In genomic region chr4:173039617-173040176, GRCh38 we compare ENCODE assay signal across 15 cellular contexts.
DNase-seq lines count a peak whose midpoint lies in the region; ATAC-seq and TF ChIP-seq lines count a peak whose summit lies in the region.
"Had no signal": no experiment of that assay in that cellular context is flagged by ENCODE, and none has a peak within 500 bp of the region (broad histone marks: within the 10 kb centered on the region; RNA-seq: fewer than 3 reads in every experiment).

No MANE protein-coding gene starts in this region.

- TF ChIP-seq CTCF in gastroesophageal sphincter (IDR thresholded peaks at IDR 0.05) = no peak
- TF ChIP-seq CTCF in stomach (IDR thresholded peaks at IDR 0.05) = no peak

- H3K36me3 ChIP-seq in gastroesophageal sphincter (no peaks in the 10 kb centered on the region), stomach (no peaks in the 10 kb centered on the region)
- H3K36me3 ChIP-seq: neutrophil had no signal

- intact Hi-C loops in stomach (cut with DNase I; ENCODE audit: low total_unique reads) = no loop called here

- H3K27me3 ChIP-seq in gastroesophageal sphincter (no peaks in the 10 kb centered on the region), stomach (no peaks in the 10 kb centered on the region)
- H3K27me3 ChIP-seq: neutrophil had no signal

- DNase-seq in NCI-H1436 treated with DMSO at 0.1 percent for 48 hours (lab: John Stamatoyannopoulos, UW) (peak; percentile 36), NCI-H1436 (lab: John Stamatoyannopoulos, UW) (no peak), NCI-H146 (lab: John Stamatoyannopoulos, UW) (peak; percentile 52), stomach (no peak), SIG-M5 (lab: John Stamatoyannopoulos, UW) (no peak)
- DNase-seq: activated T-cell treated with anti-CD3 and anti-CD28 coated beads, Interleukin-2, amount 50 U/mL, for 72 hours; effector CD4-positive, alpha-beta T cell; foreskin keratinocyte; Karpas-422; NCI-H524 had no signal

- ATAC-seq in gastroesophageal sphincter = peak; percentile 69
- ATAC-seq in HG03196 (IDR thresholded peaks at IDR 0.05; ENCODE audit: unreplicated experiment) = no peak
- ATAC-seq in HG02588 (IDR thresholded peaks at IDR 0.05; ENCODE audit: unreplicated experiment) = no peak
- ATAC-seq: activated CD4-positive, CD25-positive, alpha-beta regulatory T cell treated with anti-CD3 and anti-CD28 coated beads, Interleukin-2, amount 50 U/mL, for 24 hours; activated T-cell treated with anti-CD3 and anti-CD28 coated beads, Interleukin-2, amount 50 U/mL, for 72 hours had no signal

- H3K4me3 ChIP-seq in gastroesophageal sphincter (no peak overlapping the region), stomach (peak overlapping the region in 3 of 4 donors; percentile 5 to 11 (median 8))

- H3K9me3 ChIP-seq in gastroesophageal sphincter (no peaks in the 10 kb centered on the region), stomach (no peaks in the 10 kb centered on the region)
- H3K9me3 ChIP-seq: neutrophil had no signal

- TF ChIP-seq EP300 in gastroesophageal sphincter (IDR thresholded peaks at IDR 0.05) (no peak), stomach (IDR thresholded peaks at IDR 0.05) (no peak)

- TF ChIP-seq POLR2A in gastroesophageal sphincter (IDR thresholded peaks at IDR 0.05) = no peak
- TF ChIP-seq POLR2A in stomach (IDR thresholded peaks at IDR 0.05) = no peak

- WGBS in gastroesophageal sphincter (ENCODE audit: low coverage in 1 of 2), 2 donors = 6 to 11% methylated on average over 2 to 3 of the region's 3 CpGs
- 4 to 18% (median 8%) methylated on average over 3 of the region's 3 CpGs for WGBS in stomach, 5 donors

- peak overlapping the region in 2 of 4 donors; percentile 12 to 30 for H3K27ac ChIP-seq in gastroesophageal sphincter
- H3K27ac ChIP-seq in stomach = peak overlapping the region; percentile 72 to 89 (median 84)
- H3K27ac ChIP-seq: foreskin keratinocyte, neutrophil had no signal

- H3K4me1 ChIP-seq in gastroesophageal sphincter (peaks cover 0 to 17% (median 5%) of the 10 kb centered on the region in 3 donors), stomach (peaks cover 15 to 46% (median 27%) of the 10 kb centered on the region in 4 donors)
- H3K4me1 ChIP-seq: foreskin keratinocyte had no signal

Comparison
In these comparisons a context has a peak if more than half of its experiments do, and no peak if none do; other contexts are left out.
1. DNase-seq: peak in NCI-H1436 treated with DMSO at 0.1 percent for 48 hours (single experiment) and NCI-H146 (single experiment); none in NCI-H1436 (single experiment), stomach (single experiment) and SIG-M5 (single experiment).
2. H3K4me3 ChIP-seq: peak in stomach (3 of 4); none in gastroesophageal sphincter (0 of 2).